15 cellular contexts compared by ENCODE assay signal in genomic region chr10:68423522-68423921, GRCh38. TPM values are rescaled to one million over a fixed set of nuclear protein-coding genes. Genes with fewer than 3 reads are reported as not detected.
DNase-seq lines count a peak whose midpoint lies in the region; ATAC-seq and TF ChIP-seq lines count a peak whose summit lies in the region.
"Had no signal": no experiment of that assay in that cellular context is flagged by ENCODE, and none has a peak within 500 bp of the region (broad histone marks: within the 10 kb centered on the region; RNA-seq: fewer than 3 reads in every experiment).

No MANE protein-coding gene starts in this region.

- ATAC-seq in activated CD4-positive, CD25-positive, alpha-beta regulatory T cell treated with anti-CD3 and anti-CD28 coated beads, Interleukin-2, amount 50 U/mL, for 24 hours: peak; percentile 38 to 53
- ATAC-seq: GM12878 had no signal

- H3K36me3 ChIP-seq in vagina: no peaks in the 10 kb centered on the region
- H3K36me3 ChIP-seq: thyroid gland had no signal

- no peaks in the 10 kb centered on the region for H3K27me3 ChIP-seq in vagina
- H3K27me3 ChIP-seq: thyroid gland had no signal

- no peak for TF ChIP-seq CTCF in vagina (IDR thresholded peaks at IDR 0.05)

- no peak overlapping the region for H3K4me3 ChIP-seq in vagina
- H3K4me3 ChIP-seq: GM12878, thyroid gland had no signal

- no peaks in the 10 kb centered on the region for H3K9me3 ChIP-seq in vagina
- H3K9me3 ChIP-seq: SK-N-SH, thyroid gland had no signal

- H3K4me1 ChIP-seq in vagina: no peaks in the 10 kb centered on the region
- H3K4me1 ChIP-seq: thyroid gland had no signal

- H3K27ac ChIP-seq in vagina: no peak overlapping the region
- H3K27ac ChIP-seq: thyroid gland had no signal

- intact Hi-C loops in vagina (cut with DNase I): no loop called here

- no peak for TF ChIP-seq POLR2A in vagina (IDR thresholded peaks at IDR 0.05)

- no peak for DNase-seq in activated CD4-positive, CD25-positive, alpha-beta regulatory T cell treated with anti-CD3 and anti-CD28 coated beads, Interleukin-2, amount 50 U/mL, for 72 hours
- peak; percentile 39 for DNase-seq in activated T-cell treated with anti-CD3 and anti-CD28 coated beads, Interleukin-2, amount 50 U/mL, for 1 hour
- peak; percentile 45 for DNase-seq in mesenteric fat pad (ENCODE audit: low spot score)
- peak; percentile 16 to 56 for DNase-seq in stimulated activated CD8-positive, alpha-beta memory T cell treated with anti-CD3 and anti-CD28 coated beads, Interleukin-7, amount 100 ng/mL, for 48 hours (ENCODE audit: extremely low read depth in 1 of 2, low read depth in 1 of 2)
- no peak for DNase-seq in UCSD-AML1 (lab: John Stamatoyannopoulos, UW; ENCODE audit: unreplicated experiment)
- DNase-seq in vagina (ENCODE audit: extremely low spot score in 2 of 2): no peak
- no peak for DNase-seq in NCI-H510A (lab: John Stamatoyannopoulos, UW)
- DNase-seq: GOT3, kidney glomerular epithelial cell, NCI-H1105, NCI-H748 treated with DMSO at 0.1 percent for 48 hours, SK-N-SH, thyroid gland had no signal

RNA-seq across cellular contexts. Expression of gene RUFY2, which starts 16.4 kb away (rescaled TPM):
- total RNA-seq in mesenteric fat pad (21.2 TPM), vagina (24.8 TPM)

RNA-seq across cellular contexts. Expression of gene DNA2, which starts 48.3 kb away (rescaled TPM):
- total RNA-seq in mesenteric fat pad (3.8 TPM), vagina (3.7 TPM)

Comparison
In these comparisons a context has a peak if more than half of its experiments do, and no peak if none do; other contexts are left out.
1. DNase-seq: peak in activated T-cell treated with anti-CD3 and anti-CD28 coated beads, Interleukin-2, amount 50 U/mL, for 1 hour (single experiment), mesenteric fat pad (single experiment) and stimulated activated CD8-positive, alpha-beta memory T cell treated with anti-CD3 and anti-CD28 coated beads, Interleukin-7, amount 100 ng/mL, for 48 hours (2 of 2); none in activated CD4-positive, CD25-positive, alpha-beta regulatory T cell treated with anti-CD3 and anti-CD28 coated beads, Interleukin-2, amount 50 U/mL, for 72 hours (single experiment), UCSD-AML1 (single experiment), vagina (0 of 2) and NCI-H510A (single experiment).